12 cellular contexts compared by ENCODE assay signal in the genomic region with DNA sequence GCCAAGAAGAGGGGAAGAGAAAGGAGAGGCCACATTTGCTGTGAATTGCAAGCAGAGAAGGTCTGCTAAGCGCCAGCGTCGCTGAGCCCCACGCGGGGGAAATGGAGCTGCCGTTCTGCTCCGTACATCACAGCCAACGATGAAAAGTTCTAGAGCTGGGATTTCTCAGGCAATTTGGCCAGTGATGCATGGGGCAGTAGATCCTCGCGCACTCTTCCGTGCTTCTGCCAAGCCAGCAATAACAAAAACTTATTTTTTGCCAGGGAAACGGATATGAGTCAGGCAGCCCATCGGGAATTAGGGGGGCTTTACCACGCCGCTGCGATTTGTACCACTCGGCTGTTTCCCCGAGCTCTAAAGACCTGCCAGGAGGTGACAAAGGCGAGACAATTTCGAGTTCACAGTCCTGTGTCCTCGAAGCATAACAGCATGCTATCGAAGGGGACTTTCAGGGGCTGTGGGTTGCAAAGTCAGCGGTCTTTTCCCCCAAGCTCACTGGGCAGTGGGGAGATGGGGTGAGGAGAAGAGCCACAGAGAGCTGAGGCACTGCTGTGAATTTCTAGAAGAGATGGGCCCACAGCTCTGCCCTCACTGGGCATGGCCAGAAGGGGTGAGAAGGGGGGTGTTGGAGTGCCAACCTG. TPM values are rescaled to one million over a fixed set of nuclear protein-coding genes. Genes with fewer than 3 reads are reported as not detected.
DNase-seq lines count a peak whose midpoint lies in the region; ATAC-seq and TF ChIP-seq lines count a peak whose summit lies in the region.
"Had no signal": no experiment of that assay in that cellular context is flagged by ENCODE, and none has a peak within 500 bp of the region (broad histone marks: within the 10 kb centered on the region; RNA-seq: fewer than 3 reads in every experiment).

No MANE protein-coding gene starts in this region.

- H3K4me3 ChIP-seq in ACC112 (ENCODE audit: low read depth, low read length) (peak overlapping the region; percentile 30), MG63 (no peak overlapping the region), fibroblast of mammary gland (ENCODE audit: control insufficient read depth, low read depth, low read length) (no peak overlapping the region)
- no peak overlapping the region for H3K4me3 ChIP-seq in naive thymus-derived CD4-positive, alpha-beta T cell (ENCODE audit: low read length)

- H3K4me1 ChIP-seq in ACC112 (ENCODE audit: control insufficient read depth, insufficient read depth, low read length, unreplicated experiment): peaks cover 32% of the 10 kb centered on the region
- H3K4me1 ChIP-seq in naive thymus-derived CD4-positive, alpha-beta T cell (ENCODE audit: control insufficient read depth in 2 of 2, insufficient read depth in 2 of 2, low read length in 2 of 2): no peaks in the 10 kb centered on the region

- no peak for ATAC-seq in naive thymus-derived CD4-positive, alpha-beta T cell
- ATAC-seq: activated CD8-positive, alpha-beta memory T cell treated with anti-CD3 and anti-CD28 coated beads, Interleukin-2, amount 10 ng/mL, durations not matched to agents 7 days and 5 days had no signal

- H3K9me3 ChIP-seq in MG63: no peaks in the 10 kb centered on the region
- H3K9me3 ChIP-seq in naive thymus-derived CD4-positive, alpha-beta T cell (ENCODE audit: control insufficient read depth in 2 of 3, low read length in 3 of 3): no peaks in the 10 kb centered on the region

- H3K27ac Mint-ChIP-seq in chondrocyte (ENCODE audit: unreplicated experiment): no peak overlapping the region
- H3K27ac Mint-ChIP-seq in naive thymus-derived CD4-positive, alpha-beta T cell: no peak overlapping the region
- H3K27ac Mint-ChIP-seq: activated CD8-positive, alpha-beta memory T cell treated with anti-CD3 and anti-CD28 coated beads, Interleukin-2, amount 10 ng/mL, durations not matched to agents 7 days and 5 days had no signal

- H3K36me3 ChIP-seq in ACC112 (ENCODE audit: insufficient read depth, low read length) (no peaks in the 10 kb centered on the region), MG63 (no peaks in the 10 kb centered on the region)
- H3K36me3 ChIP-seq in naive thymus-derived CD4-positive, alpha-beta T cell (ENCODE audit: control insufficient read depth in 2 of 3, insufficient read depth in 3 of 3, low read length in 3 of 3): no peaks in the 10 kb centered on the region

- H3K9me3 Mint-ChIP-seq in chondrocyte (ENCODE audit: low read depth): no peaks in the 10 kb centered on the region
- no peaks in the 10 kb centered on the region for H3K9me3 Mint-ChIP-seq in naive thymus-derived CD4-positive, alpha-beta T cell

- peaks cover 10% of the 10 kb centered on the region for H3K4me1 Mint-ChIP-seq in chondrocyte (ENCODE audit: low read depth)
- peaks cover 0 to 6% (median 0%) of the 10 kb centered on the region in 7 donors for H3K4me1 Mint-ChIP-seq in naive thymus-derived CD4-positive, alpha-beta T cell
- H3K4me1 Mint-ChIP-seq: activated CD8-positive, alpha-beta memory T cell treated with anti-CD3 and anti-CD28 coated beads, Interleukin-2, amount 10 ng/mL, durations not matched to agents 7 days and 5 days had no signal

- no peaks in the 10 kb centered on the region for H3K27me3 ChIP-seq in ACC112 (ENCODE audit: insufficient read depth, low read length)
- no peaks in the 10 kb centered on the region for H3K27me3 ChIP-seq in MG63
- no peaks in the 10 kb centered on the region for H3K27me3 ChIP-seq in naive thymus-derived CD4-positive, alpha-beta T cell (ENCODE audit: control insufficient read depth in 2 of 2, insufficient read depth in 2 of 2, low read length in 2 of 2)

- H3K79me2 ChIP-seq in ACC112 (ENCODE audit: control insufficient read depth, insufficient read depth, low read length, unreplicated experiment): no peaks in the 10 kb centered on the region

- intact Hi-C loops in naive thymus-derived CD4-positive, alpha-beta T cell (cut with micrococcal nuclease): no loop called here

- no peaks in the 10 kb centered on the region for H3K36me3 Mint-ChIP-seq in chondrocyte (ENCODE audit: low read depth)
- no peaks in the 10 kb centered on the region for H3K36me3 Mint-ChIP-seq in naive thymus-derived CD4-positive, alpha-beta T cell
- H3K36me3 Mint-ChIP-seq: activated CD8-positive, alpha-beta memory T cell treated with anti-CD3 and anti-CD28 coated beads, Interleukin-2, amount 10 ng/mL, durations not matched to agents 7 days and 5 days had no signal

- TF ChIP-seq CTCF in fibroblast of mammary gland (conservative IDR thresholded peaks at IDR 0.05; ENCODE audit: control insufficient read depth, insufficient read depth, low read depth, low read length): no peak
- TF ChIP-seq CTCF in chondrocyte (IDR thresholded peaks at IDR 0.05): no peak

- H3K4me3 Mint-ChIP-seq in chondrocyte (ENCODE audit: unreplicated experiment): no peak overlapping the region
- no peak overlapping the region for H3K4me3 Mint-ChIP-seq in naive thymus-derived CD4-positive, alpha-beta T cell
- H3K4me3 Mint-ChIP-seq: activated CD8-positive, alpha-beta memory T cell treated with anti-CD3 and anti-CD28 coated beads, Interleukin-2, amount 10 ng/mL, durations not matched to agents 7 days and 5 days had no signal

- peaks cover 14% of the 10 kb centered on the region for H3K27me3 Mint-ChIP-seq in chondrocyte (ENCODE audit: low read depth)
- peaks cover 0 to 19% (median 7%) of the 10 kb centered on the region in 5 donors for H3K27me3 Mint-ChIP-seq in naive thymus-derived CD4-positive, alpha-beta T cell

- CTCF ChIA-PET in naive thymus-derived CD4-positive, alpha-beta T cell (lab: Charles Lee): no interaction called here

- DNase-seq in MG63: peak; percentile 57
- DNase-seq in fibroblast of mammary gland (ENCODE audit: low read depth): peak; percentile 85
- DNase-seq in myocyte (ENCODE audit: low read depth): peak; percentile 61
- no peak for DNase-seq in chondrocyte (ENCODE audit: low spot score)
- DNase-seq in GDM1 (lab: John Stamatoyannopoulos, UW): no peak
- DNase-seq in stimulated activated naive CD4-positive, alpha-beta T cell treated with Interleukin-2 at 50 U/mL for 16 hours (lab: John Stamatoyannopoulos, UW): no peak
- no peak for DNase-seq in naive thymus-derived CD4-positive, alpha-beta T cell
- DNase-seq: activated CD8-positive, alpha-beta memory T cell treated with anti-CD3 and anti-CD28 coated beads, Interleukin-2, amount 10 ng/mL, durations not matched to agents 7 days and 5 days; MM.1S; OCI-M1 had no signal

- H2AFZ ChIP-seq in ACC112 (ENCODE audit: low read length, unreplicated experiment): no peak overlapping the region

- H3K27ac ChIP-seq in ACC112 (ENCODE audit: low read depth, low read length): peak overlapping the region; percentile 68
- no peak overlapping the region for H3K27ac ChIP-seq in naive thymus-derived CD4-positive, alpha-beta T cell (ENCODE audit: low read depth, low read length)
- H3K27ac ChIP-seq: epithelial cell of prostate had no signal

- POLR2A ChIA-PET in naive thymus-derived CD4-positive, alpha-beta T cell (lab: Charles Lee): no interaction called here

RNA-seq across cellular contexts. Expression of a gene that starts 30.0 kb away (rescaled TPM):
- total RNA-seq in MG63 (2014; rRNA removed; shearing (Covaris generic); ENCODE audit: low replicate concordance): 10.7 and 19.9 TPM in 2 replicates
- total RNA-seq in myocyte: 81.5 and 99.4 TPM in 2 replicates
- 17.5 TPM for polyA plus RNA-seq in myocyte (2012)
- 17.8 to 28.1 TPM (median 20.6 TPM) in 3 replicates for total RNA-seq in chondrocyte
- 10 to 100 TPM; 20.1 to 43.7 (median 38.8) TPM for total RNA-seq in naive thymus-derived CD4-positive, alpha-beta T cell
- polyA plus RNA-seq in naive thymus-derived CD4-positive, alpha-beta T cell: 10 to 100 TPM; 10.9 to 11.5 TPM

Comparison
In these comparisons a context has a peak if more than half of its experiments do, and no peak if none do; other contexts are left out.
1. DNase-seq: peak in MG63 (single experiment), fibroblast of mammary gland (single experiment) and myocyte (single experiment); none in chondrocyte (single experiment), GDM1 (single experiment), stimulated activated naive CD4-positive, alpha-beta T cell treated with Interleukin-2 at 50 U/mL for 16 hours (single experiment) and naive thymus-derived CD4-positive, alpha-beta T cell (0 of 9).